Comparison of ENCODE assay signal across 11 cellular contexts in the genomic region with DNA sequence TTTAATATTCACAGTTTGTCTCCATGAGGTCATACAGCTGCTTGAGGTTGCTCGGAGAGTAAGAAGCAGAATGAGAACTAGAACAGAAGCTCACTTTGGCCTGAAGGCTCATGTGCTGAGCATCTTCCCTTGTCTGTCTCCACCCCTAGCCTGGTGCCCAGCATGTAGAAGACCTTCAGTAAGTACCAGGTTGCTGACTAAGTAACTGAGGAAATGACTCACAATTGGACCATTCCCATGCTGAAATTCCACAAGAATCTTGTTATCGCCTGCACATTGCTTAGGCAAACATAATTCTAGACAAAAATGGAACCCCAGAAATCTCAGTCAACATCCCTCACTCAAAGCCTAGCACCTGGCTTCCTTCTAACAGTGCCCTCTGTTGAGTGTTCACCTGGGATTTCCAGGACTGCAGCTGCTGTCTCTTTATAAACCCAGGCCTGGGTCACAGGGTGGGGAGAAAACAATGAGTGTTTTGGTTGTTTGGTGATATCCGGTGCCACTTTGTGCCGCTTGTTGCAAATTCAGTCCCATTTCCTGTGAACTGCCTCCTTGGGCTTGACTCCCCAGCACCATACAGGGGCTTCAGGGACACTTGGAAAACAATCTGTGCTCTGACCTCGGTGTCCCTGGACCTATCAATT.
DNase-seq lines count a peak whose midpoint lies in the region; ATAC-seq and TF ChIP-seq lines count a peak whose summit lies in the region.
"Had no signal": no experiment of that assay in that cellular context is flagged by ENCODE, and none has a peak within 500 bp of the region (broad histone marks: within the 10 kb centered on the region; RNA-seq: fewer than 3 reads in every experiment).

No MANE protein-coding gene starts in this region.

- POLR2A ChIA-PET in PC-9 (lab: Charles Lee; ENCODE audit: unreplicated experiment) = interaction anchor here (0.6 kb wide), 1 partner anchor 178 kb away, joined by 7 read pairs; no protein-coding TSS in a partner anchor

- H3K4me2 ChIP-seq in PC-9 = peak overlapping the region; percentile 24

- H3K9me2 ChIP-seq in PC-9 (ENCODE audit: insufficient read depth) = no peaks in the 10 kb centered on the region

- H2AFZ ChIP-seq in PC-9 = 0 out of 2 replicates have a peak overlapping the region, but pooled peaks have one; percentile 45

- DNase-seq in NCI-H345 (lab: John Stamatoyannopoulos, UW) = peak; percentile 27
- no peak for DNase-seq in NCI-H345 treated with DMSO at 0.1 percent for 48 hours (lab: John Stamatoyannopoulos, UW; ENCODE audit: unreplicated experiment)
- DNase-seq in PC-9 = peak; percentile 21 to 57
- DNase-seq in epithelial cell of proximal tubule (ENCODE audit: low read depth) = peak; percentile 52
- DNase-seq in skeletal muscle cell (ENCODE audit: low read depth) = peak; percentile 88
- DNase-seq in activated naive CD4-positive, alpha-beta T cell treated with anti-CD3 and anti-CD28 coated beads, Interleukin-2, amount 50 U/mL, for 72 hours (ENCODE audit: low spot score in 2 of 2) = no peak
- DNase-seq: activated naive CD4-positive, alpha-beta T cell treated with anti-CD3 and anti-CD28 coated beads, Interleukin-2, amount 50 U/mL, for 16 hours; gastrocnemius medialis had no signal

- no peaks in the 10 kb centered on the region for H3F3A ChIP-seq in PC-9 (ENCODE audit: insufficient read depth, low read depth)

- no peaks in the 10 kb centered on the region for H3K27me3 ChIP-seq in PC-9 (ENCODE audit: insufficient read depth, low read depth)
- H3K27me3 ChIP-seq: gastrocnemius medialis had no signal

- no TSS peak for BruUV-seq in PC-9 (replicated peaks; lab: Mats Ljungman, UMichigan)

- no peak for ATAC-seq in HG03045 (IDR thresholded peaks at IDR 0.05; ENCODE audit: unreplicated experiment)
- ATAC-seq in GM19395 (IDR thresholded peaks at IDR 0.05; ENCODE audit: unreplicated experiment) = no peak
- no peak for ATAC-seq in activated naive CD4-positive, alpha-beta T cell treated with anti-CD3 and anti-CD28 coated beads, Interleukin-2, amount 50 U/mL, for 72 hours
- ATAC-seq: gastrocnemius medialis had no signal

- H3K27ac ChIP-seq in PC-9 = peak overlapping the region; percentile 44; the same call in 1 of the 2 replicates
- H3K27ac ChIP-seq: gastrocnemius medialis had no signal

- H3K27ac Mint-ChIP-seq in activated naive CD4-positive, alpha-beta T cell treated with anti-CD3 and anti-CD28 coated beads, Interleukin-2, amount 50 U/mL, for 72 hours = no peak overlapping the region
- H3K27ac Mint-ChIP-seq: B cell had no signal

- peaks cover 14% of the 10 kb centered on the region; the same call in 1 of the 2 replicates for H3K4me1 ChIP-seq in PC-9 (replicated peaks; ENCODE audit: insufficient read depth)
- H3K4me1 ChIP-seq: gastrocnemius medialis had no signal

- intact Hi-C loops in PC-9 (cut with micrococcal nuclease; ENCODE audit: unreplicated experiment) = loop anchor here (1.0 kb wide), 1 partner anchor 28 kb away; no protein-coding TSS in a partner anchor

- peaks cover 13 to 17% of the 10 kb centered on the region in 2 donors for H3K9me3 Mint-ChIP-seq in activated naive CD4-positive, alpha-beta T cell treated with anti-CD3 and anti-CD28 coated beads, Interleukin-2, amount 50 U/mL, for 72 hours

- H3K36me3 Mint-ChIP-seq in activated naive CD4-positive, alpha-beta T cell treated with anti-CD3 and anti-CD28 coated beads, Interleukin-2, amount 50 U/mL, for 72 hours = peaks cover 10 to 17% of the 10 kb centered on the region in 2 donors

- no peaks in the 10 kb centered on the region for H3K79me2 ChIP-seq in PC-9 (ENCODE audit: low read depth)

- CTCF ChIA-PET in PC-9 (lab: Charles Lee) = interaction anchor here (0.6 kb wide), 1 partner anchor 15 kb away, joined by 4 read pairs; no protein-coding TSS in a partner anchor

- no peaks in the 10 kb centered on the region for H3K36me3 ChIP-seq in PC-9 (ENCODE audit: low read depth)
- H3K36me3 ChIP-seq: gastrocnemius medialis had no signal

- H3K4me3 ChIP-seq in PC-9 (no peak overlapping the region), epithelial cell of proximal tubule (ENCODE audit: low read depth, low read length) (no peak overlapping the region), skeletal muscle cell (ENCODE audit: low read depth, low read length) (no peak overlapping the region)
- H3K4me3 ChIP-seq: gastrocnemius medialis had no signal

- TF ChIP-seq CTCF in PC-9 (conservative IDR thresholded peaks at IDR 0.05) = no peak
- no peak for TF ChIP-seq CTCF in epithelial cell of proximal tubule (conservative IDR thresholded peaks at IDR 0.05; ENCODE audit: low read depth, low read length)

- H4K20me1 ChIP-seq in PC-9 (ENCODE audit: insufficient read depth) = no peaks in the 10 kb centered on the region

- H3K9me3 ChIP-seq in PC-9 (ENCODE audit: insufficient read depth, low read depth) = peaks cover 11% of the 10 kb centered on the region
- H3K9me3 ChIP-seq: gastrocnemius medialis had no signal

Comparison
In these comparisons a context has a peak if more than half of its experiments do, and no peak if none do; other contexts are left out.
1. DNase-seq: peak in NCI-H345 (single experiment), PC-9 (2 of 2), epithelial cell of proximal tubule (single experiment) and skeletal muscle cell (single experiment); none in NCI-H345 treated with DMSO at 0.1 percent for 48 hours (single experiment) and activated naive CD4-positive, alpha-beta T cell treated with anti-CD3 and anti-CD28 coated beads, Interleukin-2, amount 50 U/mL, for 72 hours (0 of 2).